Comparison of ENCODE assay signal across 7 cellular contexts in the genomic region with DNA sequence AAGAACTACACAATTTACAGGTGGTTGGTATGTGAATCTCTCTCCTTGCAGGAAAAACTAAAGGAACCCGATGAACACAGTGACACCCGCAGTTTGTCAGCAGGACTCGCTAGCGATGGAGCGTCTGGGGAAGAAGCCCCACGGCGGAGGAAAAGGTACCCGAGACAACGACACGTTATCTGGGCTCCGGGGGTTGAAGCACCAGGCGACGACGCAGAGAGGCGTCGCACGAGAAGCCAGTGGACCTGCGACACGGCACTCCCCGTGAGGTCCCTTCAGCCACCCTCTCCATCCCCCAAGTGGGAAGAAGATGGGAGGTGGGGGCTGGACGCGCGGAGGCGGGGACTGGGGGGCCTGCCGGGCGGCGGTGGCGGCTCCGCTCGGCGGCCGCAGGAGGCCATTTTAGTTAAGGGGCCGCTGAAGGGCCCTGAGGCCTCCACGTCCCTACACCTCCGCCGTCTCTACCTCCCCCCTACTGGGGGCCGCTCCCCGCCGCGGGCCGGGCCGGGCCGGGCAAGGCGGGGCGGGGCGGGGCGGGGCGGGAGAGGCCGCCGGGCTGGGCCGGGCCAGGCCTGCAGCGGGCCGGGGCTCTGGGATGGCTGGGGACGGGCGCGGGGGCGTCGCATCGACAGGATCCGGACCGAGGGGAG. TPM values are rescaled to one million over a fixed set of nuclear protein-coding genes. Genes with fewer than 3 reads are reported as not detected.
DNase-seq lines count a peak whose midpoint lies in the region; TF ChIP-seq lines count a peak whose summit lies in the region.

No MANE protein-coding gene starts in this region.

- H4K20me1 ChIP-seq in MM.1S (ENCODE audit: insufficient read depth, low read length): peaks cover 14% of the 10 kb centered on the region

- peaks cover 19% of the 10 kb centered on the region for H3K4me1 ChIP-seq in MM.1S (ENCODE audit: low read length)

- H3F3A ChIP-seq in MM.1S (ENCODE audit: insufficient read depth, low read length): peaks cover 5% of the 10 kb centered on the region; the same call in 1 of the 2 replicates

- peak overlapping the region; percentile 78 for H2AFZ ChIP-seq in MM.1S (ENCODE audit: low read length)

- no peaks in the 10 kb centered on the region for H3K9me2 ChIP-seq in MM.1S (replicated peaks; ENCODE audit: insufficient read depth, low read length)

- in situ Hi-C loops in GM13976 (cut with MboI; ENCODE audit: low sequenced_read_pairs, unreplicated experiment): no loop called here

- H3K9ac ChIP-seq in MM.1S (ENCODE audit: low read length): peak overlapping the region; percentile 92

- TF ChIP-seq CTCF in GM13976 (IDR thresholded peaks at IDR 0.05; ENCODE audit: borderline replicate concordance, control extremely low read depth, extremely low read depth, insufficient read depth, missing control alignments) (no peak), MM.1S (IDR thresholded peaks at IDR 0.05; ENCODE audit: low read length) (no peak)

- H3K79me2 ChIP-seq in MM.1S (ENCODE audit: low read length): peaks cover 57% of the 10 kb centered on the region

- H3K9me3 ChIP-seq in MM.1S (replicated peaks; ENCODE audit: insufficient read depth, low read length): no peaks in the 10 kb centered on the region

- no peaks in the 10 kb centered on the region for H3K36me3 ChIP-seq in MM.1S (replicated peaks; ENCODE audit: insufficient read depth, low read length)

- H3K27me3 ChIP-seq in MM.1S (replicated peaks; ENCODE audit: insufficient read depth, low read length): peaks cover 7% of the 10 kb centered on the region

- H3K4me2 ChIP-seq in MM.1S (ENCODE audit: low read depth, low read length): peak overlapping the region; percentile 100

- H3K4me3 ChIP-seq in MM.1S (ENCODE audit: low read length): peak overlapping the region; percentile 91

- peak overlapping the region; percentile 54; the same call in 1 of the 2 replicates for H3K27ac ChIP-seq in MM.1S (ENCODE audit: low read length)

- DNase-seq in GM13976 (ENCODE audit: low spot score) (peak; percentile 77), HCEC 1CT (peak; percentile 40), MM.1S (peak; percentile 26), lung microvascular endothelial cell (ENCODE audit: low read depth in 2 of 2) (peak; percentile 56 to 64)
- peak; percentile 38 for DNase-seq in activated CD4-positive, alpha-beta T cell treated with anti-CD3 and anti-CD28 coated beads, Interleukin-2, amount 50 U/mL, for 1 hour
- peak; percentile 36 for DNase-seq in effector CD4-positive, alpha-beta T cell
- DNase-seq in stimulated activated CD8-positive, alpha-beta memory T cell treated with anti-CD3 and anti-CD28 coated beads, Interleukin-12 subunit alpha, Interleukin-12 subunit beta, amount 100 ng/mL, for 4 hours (ENCODE audit: low read depth): peak; percentile 41

RNA-seq across cellular contexts. Expression of gene ZFR, which starts 0.9 kb away (rescaled TPM):
- total RNA-seq in lung microvascular endothelial cell: 36.8 and 63.1 TPM in 2 replicates

Comparison
In these comparisons a context has a peak if more than half of its experiments do, and no peak if none do; other contexts are left out.
1. Peak in every context shown above with its lines: DNase-seq, H3K4me3 ChIP-seq and H3K27ac ChIP-seq.
2. DNase-seq: peak in every context shown above with its lines; median percentile 77 in GM13976; 60 in lung microvascular endothelial cell; 41 in stimulated activated CD8-positive, alpha-beta memory T cell treated with anti-CD3 and anti-CD28 coated beads, Interleukin-12 subunit alpha, Interleukin-12 subunit beta, amount 100 ng/mL, for 4 hours; 40 in HCEC 1CT; 38 in activated CD4-positive, alpha-beta T cell treated with anti-CD3 and anti-CD28 coated beads, Interleukin-2, amount 50 U/mL, for 1 hour; 36 in effector CD4-positive, alpha-beta T cell; 26 in MM.1S.